In the genomic region with DNA sequence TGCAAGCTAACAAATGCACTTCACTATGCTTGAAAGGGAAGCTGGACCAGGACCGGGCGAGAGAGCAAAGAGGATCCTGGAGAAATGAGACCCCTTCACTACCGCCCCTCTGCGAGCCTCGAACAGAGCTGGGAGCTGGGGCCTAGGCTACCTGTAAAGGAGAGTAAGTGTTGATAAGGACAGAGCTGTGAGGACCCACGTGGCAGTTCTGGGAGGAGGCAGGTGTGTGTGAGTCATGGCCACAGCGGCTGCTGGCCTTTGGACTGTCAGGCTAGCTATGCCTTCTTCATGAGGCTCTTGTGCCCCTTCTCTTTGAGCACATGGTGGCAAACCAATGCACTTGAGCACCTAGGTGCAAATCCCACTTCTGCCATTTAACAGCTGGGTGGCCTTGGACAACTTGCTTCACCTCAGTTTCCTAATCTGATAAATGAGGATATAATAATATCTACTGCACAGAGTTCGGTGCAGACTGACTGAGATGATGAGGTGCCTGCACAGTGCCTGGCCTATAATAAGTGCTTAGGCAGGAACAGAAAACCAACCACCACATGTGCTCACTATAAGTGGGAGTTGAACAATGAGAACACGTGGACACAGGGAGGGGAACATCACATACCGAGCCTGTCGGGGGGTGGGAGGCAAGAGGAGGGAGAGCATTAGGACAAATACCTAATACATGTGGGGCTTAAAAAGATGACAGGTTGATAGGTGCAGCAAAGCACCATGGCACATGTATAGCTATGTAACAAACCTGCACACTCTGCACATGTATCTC, we compare ENCODE assay signal across 26 cellular contexts. TPM values are rescaled to one million over a fixed set of nuclear protein-coding genes. Genes with fewer than 3 reads are reported as not detected.
DNase-seq lines count a peak whose midpoint lies in the region; ATAC-seq, FAIRE-seq and TF ChIP-seq lines count a peak whose summit lies in the region.
"Had no signal": no experiment of that assay in that cellular context is flagged by ENCODE, and none has a peak within 500 bp of the region (broad histone marks: within the 10 kb centered on the region; RNA-seq: fewer than 3 reads in every experiment).

No MANE protein-coding gene starts in this region.

- no peaks in the 10 kb centered on the region for H4K20me1 ChIP-seq in K562 (replicated peaks; ENCODE audit: control insufficient read depth, insufficient read depth, low read length)

- TF ChIP-seq CTCF in A549 (IDR thresholded peaks at IDR 0.05) = no peak
- TF ChIP-seq CTCF in K562 (IDR thresholded peaks at IDR 0.05 in 2 of 3, conservative IDR thresholded peaks at IDR 0.05 in 1 of 3; ENCODE audit: insufficient read depth in 2 of 3, low read depth in 1 of 3, low read length in 3 of 3) = no peak
- no peak for TF ChIP-seq CTCF in lower lobe of right lung (IDR thresholded peaks at IDR 0.05)
- TF ChIP-seq CTCF in esophagus squamous epithelium (IDR thresholded peaks at IDR 0.05) = no peak

- H3K27me3 ChIP-seq in K562 (ENCODE audit: control insufficient read depth in 2 of 2, insufficient read depth in 2 of 2, low read length in 2 of 2) = peaks cover 13 to 60% of the 10 kb centered on the region in 2 experiments; a peak in 4 of 5 replicates
- H3K27me3 ChIP-seq in lower lobe of right lung (ENCODE audit: low read depth) = peaks cover 3% of the 10 kb centered on the region
- H3K27me3 ChIP-seq in esophagus squamous epithelium = peaks cover 0 to 51% (median 0%) of the 10 kb centered on the region in 4 donors
- H3K27me3 ChIP-seq: right atrium auricular region, vagina had no signal

- H3K79me2 ChIP-seq in K562 (ENCODE audit: control insufficient read depth, insufficient read depth, low read length) = no peaks in the 10 kb centered on the region

- intact Hi-C loops in K562 (cut with micrococcal nuclease) (no loop called here), lower lobe of right lung (cut with DNase I) (no loop called here), esophagus squamous epithelium (cut with DNase I) (no loop called here)

- 70% methylated on average over 11 of the region's 11 CpGs for WGBS in A549 (ENCODE audit: missing lambda C conversion rate)
- whole genome bisulfite sequencing in K562 (ENCODE audit: insufficient coverage, low coverage, missing lambda C conversion rate) = 4% methylated on average over 11 of the region's 11 CpGs
- WGBS in esophagus squamous epithelium, 2 donors = 71 to 74% methylated on average over 10 to 11 of the region's 11 CpGs

- peak in 1 of 2 experiments; percentile 29 for DNase-seq in A549 (ENCODE audit: low read depth in 1 of 2, low spot score in 1 of 2)
- peak; percentile 80 for DNase-seq in HT-29 (ENCODE audit: low spot score)
- DNase-seq in K562 (ENCODE audit: extremely low read depth in 1 of 4, low spot score in 3 of 4) = no peak
- DNase-seq in lower lobe of right lung = peak; percentile 16
- DNase-seq in DMS79 (lab: John Stamatoyannopoulos, UW) = no peak
- no peak for DNase-seq in esophagus squamous epithelium (lab: John Stamatoyannopoulos, UW)
- no peak for DNase-seq in GM12892 (ENCODE audit: insufficient read length)
- DNase-seq: activated CD4-positive, alpha-beta T cell treated with anti-CD3 and anti-CD28 coated beads, Interleukin-2, amount 10 ng/mL, durations not matched to agents 24 days and 14 days; activated naive CD8-positive, alpha-beta T cell treated with anti-CD3 and anti-CD28 coated beads for 36 hours; GDM1; GM23248; NCI-H1105 treated with DMSO at 0.1 percent for 48 hours; NCI-H2081; NCI-H526; occipital lobe; SJCRH30; stimulated activated CD4-positive, alpha-beta T cell treated with anti-CD3 and anti-CD28 coated beads, Interleukin-15, amount 100 ng/mL, for 24 hours had no signal

- no peaks in the 10 kb centered on the region for H3K9me1 ChIP-seq in K562 (ENCODE audit: control insufficient read depth, insufficient read depth, low read length)

- FAIRE-seq in A549 (lab: Jason Lieb, UNC) (no peak), K562 (lab: Jason Lieb, UNC) (no peak), GM12892 (lab: Jason Lieb, UNC) (no peak)
- FAIRE-seq: A204.1 had no signal

- H3K4me1 ChIP-seq in A549 (peaks cover 8% of the 10 kb centered on the region; the same call in 2 of the 3 replicates), K562 (replicated peaks in 1 of 2; ENCODE audit: control insufficient read depth in 2 of 2, insufficient read depth in 2 of 2, low read length in 2 of 2) (no peaks in the 10 kb centered on the region), lower lobe of right lung (no peaks in the 10 kb centered on the region), esophagus squamous epithelium (no peaks in the 10 kb centered on the region)
- H3K4me1 ChIP-seq: right atrium auricular region, SJCRH30, vagina had no signal

- ATAC-seq in A549 (peak; percentile 66 to 71; a peak in 4 of 6 replicates), K562 (peak; percentile 53; the same call in 1 of the 3 replicates), lower lobe of right lung (no peak), GM21360 (IDR thresholded peaks at IDR 0.05; ENCODE audit: unreplicated experiment) (no peak)
- ATAC-seq: activated T-helper 17 cell treated with anti-CD3 and anti-CD28 coated beads, Interleukin-2, amount 50 U/mL, for 72 hours had no signal

- no peak for TF ChIP-seq POLR2A in A549 (IDR thresholded peaks at IDR 0.05; ENCODE audit: low read length)
- no peak for TF ChIP-seq POLR2A in K562 (conservative IDR thresholded peaks at IDR 0.05)
- no peak for TF ChIP-seq POLR2A in esophagus squamous epithelium (IDR thresholded peaks at IDR 0.05)
- TF ChIP-seq POLR2A in GM12892 (IDR thresholded peaks at IDR 0.05; ENCODE audit: low read depth, low read length) = no peak

- in situ Hi-C loops in K562 (cut with MboI) = no loop called here

- H3K4me2 ChIP-seq in A549 (no peak overlapping the region), K562 (ENCODE audit: insufficient read depth, low read length) (no peak overlapping the region)

- no peak overlapping the region for H3K9ac ChIP-seq in K562 (ENCODE audit: insufficient read depth in 1 of 2, low read depth in 2 of 2, low read length in 2 of 2)
- H3K9ac ChIP-seq: GM23248 had no signal

- H3K9me3 ChIP-seq in A549 (no peaks in the 10 kb centered on the region), K562 (replicated peaks; ENCODE audit: control insufficient read depth, insufficient read depth, low read depth, low read length) (no peaks in the 10 kb centered on the region), lower lobe of right lung (no peaks in the 10 kb centered on the region), esophagus squamous epithelium (no peaks in the 10 kb centered on the region)
- H3K9me3 ChIP-seq: right atrium auricular region, SJCRH30, vagina had no signal

- H3K4me3 ChIP-seq in A549 (no peak overlapping the region), K562 (no peak overlapping the region), lower lobe of right lung (no peak overlapping the region), esophagus squamous epithelium (no peak overlapping the region)
- H3K4me3 ChIP-seq: GM23248, right atrium auricular region, SJCRH30, vagina had no signal

- H3K36me3 ChIP-seq in K562 (ENCODE audit: control insufficient read depth, insufficient read depth, low read length) (no peaks in the 10 kb centered on the region), lower lobe of right lung (no peaks in the 10 kb centered on the region), esophagus squamous epithelium (no peaks in the 10 kb centered on the region)
- H3K36me3 ChIP-seq: right atrium auricular region, SJCRH30, vagina had no signal

- TF ChIP-seq EP300 in A549 (IDR thresholded peaks at IDR 0.05) (no peak), K562 (IDR thresholded peaks at IDR 0.05; ENCODE audit: low read length) (no peak)

- CTCF ChIA-PET in A549 (lab: Yijun Ruan, JAX) (interaction anchor here (0.8 to 1.3 kb wide), 7 partner anchors 26 to 555 kb away, joined by 3 to 5 read pairs (median 3); no protein-coding TSS in a partner anchor), K562 (lab: Yijun Ruan, JAX; ENCODE audit: low intra/inter-chr PET ratio) (no interaction called here)

- POLR2A ChIA-PET in A549 (lab: Yijun Ruan, JAX) (interaction anchor here (0.7 kb wide), 2 partner anchors 13 to 18 kb away, joined by 3 to 7 read pairs; no protein-coding TSS in a partner anchor), K562 (lab: Yijun Ruan, JAX) (interaction anchor here (1.2 kb wide), 1 partner anchor 12 kb away, joined by 3 read pairs; no protein-coding TSS in a partner anchor)

- TF ChIP-seq RAD21 in A549 (conservative IDR thresholded peaks at IDR 0.05 in 1 of 2, IDR thresholded peaks at IDR 0.05 in 1 of 2) (no peak), K562 (CRISPR knock-in tag; conservative IDR thresholded peaks at IDR 0.05 in 1 of 2, IDR thresholded peaks at IDR 0.05 in 1 of 2) (no peak)

- no peak overlapping the region for H2AFZ ChIP-seq in K562 (ENCODE audit: low read depth, low read length)
- H2AFZ ChIP-seq: GM23248 had no signal

- no peak overlapping the region for H3K27ac ChIP-seq in A549
- no peak overlapping the region for H3K27ac ChIP-seq in K562 (ENCODE audit: extremely low read depth, low read depth, low read length)
- no peak overlapping the region for H3K27ac ChIP-seq in lower lobe of right lung
- H3K27ac ChIP-seq in esophagus squamous epithelium = no peak overlapping the region
- H3K27ac ChIP-seq: GM23248, right atrium auricular region, SJCRH30, vagina had no signal

- no TSS peak for BruUV-seq in K562 (replicated peaks; lab: Mats Ljungman, UMichigan)

RNA-seq across cellular contexts. Expression of a gene that starts 35.3 kb away (rescaled TPM):
- 0.18 and 0.29 TPM in 2 replicates for polyA plus RNA-seq in A549 (2011; rRNA removed)
- 0.28 and 0.54 TPM in 2 replicates for polyA plus RNA-seq in A549 (2012; cell fraction: cytosol; rRNA removed)
- 0.71 and 0.89 TPM in 2 replicates for polyA plus RNA-seq in A549 (2012; cell fraction: nucleus; rRNA removed)
- 0.41 to 0.69 TPM (median 0.53 TPM) in 3 replicates for polyA plus RNA-seq in A549 (2017; fragmentation: RNase III; extraction: RNeasy Plus Mini Kit Qiagen cat#74134 plus additional on column Dnase treatment)
- polyA minus RNA-seq in A549 (2011; rRNA and poly(A)+ RNA removed) = 0.58 and 0.63 TPM in 2 replicates
- 2.1 and 6.6 TPM in 2 replicates for total RNA-seq in HT-29 (2014; rRNA removed; shearing (Covaris generic))
- 2.1 and 9.1 TPM in 2 replicates for total RNA-seq in K562 (2011; cell fraction: chromatin; rRNA removed; ENCODE audit: low replicate concordance)
- 11.7 and 13.2 TPM in 2 replicates for total RNA-seq in K562 (2011; cell fraction: nucleolus; rRNA removed)
- 5.3 and 6.8 TPM in 2 replicates for total RNA-seq in K562 (2011; cell fraction: nucleoplasm; rRNA removed)
- total RNA-seq in K562 (2014; rRNA removed) = 1.6 and 2.7 TPM in 2 replicates
- total RNA-seq in K562 (2014; rRNA removed; fragmentation: Illumina TruSeq; extraction: Trizol) = 0.41 and 0.62 TPM in 2 replicates
- 0.54 and 0.60 TPM in 2 replicates for total RNA-seq in K562 (2015; rRNA removed; fragmentation: Illumina TruSeq; extraction: Trizol)
- 3.3 and 3.7 TPM in 2 replicates for total RNA-seq in K562 (2021)
- 0.85 and 1.8 TPM in 2 replicates for polyA plus RNA-seq in K562 (2011; rRNA removed)
- polyA plus RNA-seq in K562 (2011; cell fraction: cytosol; rRNA removed) = 1.7 and 2.6 TPM in 2 replicates
- 2.1 and 2.6 TPM in 2 replicates for polyA plus RNA-seq in K562 (2011; cell fraction: nucleus; rRNA removed)
- polyA plus RNA-seq in K562 (2012) = 1.5 and 4.7 TPM in 2 replicates
- polyA plus RNA-seq in K562 (2014; fragmentation: Illumina TruSeq; extraction: Trizol) = 1.4 and 3.1 TPM in 2 replicates
- polyA plus RNA-seq in K562 (2014; fragmentation: Nextera tagmentation; extraction: Ambion mirVana) = not detected
- 0.86 and 2.7 TPM in 2 replicates for polyA plus RNA-seq in K562 (2014; rRNA removed)
- polyA minus RNA-seq in K562 (2011; rRNA and poly(A)+ RNA removed) = 1.2 and 2.7 TPM in 2 replicates
- 5.3 and 5.6 TPM in 2 replicates for polyA minus RNA-seq in K562 (2011; cell fraction: cytosol; rRNA and poly(A)+ RNA removed)
- 2.1 and 3.0 TPM in 2 replicates for polyA minus RNA-seq in K562 (2011; cell fraction: nucleus; rRNA and poly(A)+ RNA removed)
- total RNA-seq in lower lobe of right lung = 4.3 TPM
- total RNA-seq in esophagus squamous epithelium = 1 to 10 TPM; 1.0 to 1.6 (median 1.3) TPM
- polyA plus RNA-seq in GM12892 (2012; ENCODE audit: missing spikeins) = 0.55 TPM
- total RNA-seq: GM23248, vagina had no signal
- polyA plus RNA-seq: BJ, GM23248 had no signal

RNA-seq across cellular contexts. Expression of a gene that starts 52.9 kb away (rescaled TPM):
- polyA plus RNA-seq in A549 (2011; rRNA removed) (2.0 and 2.5 TPM in 2 replicates), A549 (2017; fragmentation: RNase III; extraction: RNeasy Plus Mini Kit Qiagen cat#74134 plus additional on column Dnase treatment) (1.1 to 1.3 TPM (median 1.2 TPM) in 3 replicates), K562 (2011; rRNA removed) (not detected in 2 replicates), K562 (2014; fragmentation: Illumina TruSeq; extraction: Trizol) (not detected in 2 replicates), K562 (2014; fragmentation: Nextera tagmentation; extraction: Ambion mirVana) (not detected), K562 (2014; rRNA removed) (not detected in 2 replicates)
- 1.4 and 1.8 TPM in 2 replicates for polyA plus RNA-seq in A549 (2012; cell fraction: cytosol; rRNA removed)
- polyA plus RNA-seq in A549 (2012; cell fraction: nucleus; rRNA removed) = 14.3 and 15.4 TPM in 2 replicates
- 6.5 and 8.8 TPM in 2 replicates for polyA minus RNA-seq in A549 (2011; rRNA and poly(A)+ RNA removed)
- total RNA-seq in HT-29 (2014; rRNA removed; shearing (Covaris generic)) = 0.08 and 0.52 TPM in 2 replicates
- not detected in 2 replicates for total RNA-seq in K562 (2011; cell fraction: chromatin; rRNA removed; ENCODE audit: low replicate concordance)
- not detected in 2 replicates for total RNA-seq in K562 (2011; cell fraction: nucleolus; rRNA removed)
- total RNA-seq in K562 (2011; cell fraction: nucleoplasm; rRNA removed) = not detected in 2 replicates
- total RNA-seq in K562 (2014; rRNA removed) (not detected in 2 replicates), K562 (2014; rRNA removed; fragmentation: Illumina TruSeq; extraction: Trizol) (not detected in 2 replicates), K562 (2015; rRNA removed; fragmentation: Illumina TruSeq; extraction: Trizol) (not detected in 2 replicates), K562 (2021) (0.27 TPM in 1 of 2 replicates, not detected in the other), lower lobe of right lung (4.9 TPM), esophagus squamous epithelium (under 1 TPM in 1 of 4 donors, not detected in 3; under 0.01 TPM)
- polyA plus RNA-seq in K562 (2011; cell fraction: cytosol; rRNA removed) = 0.03 TPM in 1 of 2 replicates, not detected in the other
- 0.17 TPM in 1 of 2 replicates, not detected in the other for polyA plus RNA-seq in K562 (2011; cell fraction: nucleus; rRNA removed)
- polyA plus RNA-seq in K562 (2012) = 0.47 TPM in 1 of 2 replicates, not detected in the other
- polyA minus RNA-seq in K562 (2011; rRNA and poly(A)+ RNA removed) = not detected in 2 replicates
- not detected in 2 replicates for polyA minus RNA-seq in K562 (2011; cell fraction: cytosol; rRNA and poly(A)+ RNA removed)
- polyA minus RNA-seq in K562 (2011; cell fraction: nucleus; rRNA and poly(A)+ RNA removed) = not detected in 2 replicates
- polyA plus RNA-seq in GM12892 (2012; ENCODE audit: missing spikeins) = not detected
- total RNA-seq: activated CD4-positive, alpha-beta T cell treated with anti-CD3 and anti-CD28 coated beads, Interleukin-2, amount 10 ng/mL, durations not matched to agents 24 days and 14 days; activated naive CD8-positive, alpha-beta T cell treated with anti-CD3 and anti-CD28 coated beads for 36 hours; activated T-helper 17 cell treated with anti-CD3 and anti-CD28 coated beads, Interleukin-2, amount 50 U/mL, for 72 hours; GM23248; LHCN-M2; lung microvascular endothelial cell; SJCRH30; T-helper 1 cell treated with Interleukin-12 subunit alpha and Interleukin-12 subunit beta and Interleukin-4 antibody, amounts not matched to agents 30 ng/mL and 1 ng/mL, for 36 hours had no signal
- polyA plus RNA-seq: BJ, GM23248 had no signal

Comparison
In these comparisons a context has a peak if more than half of its experiments do, and no peak if none do; other contexts are left out.
1. ATAC-seq: peak in A549 (2 of 2) and K562 (single experiment); none in lower lobe of right lung (0 of 2) and GM21360 (single experiment).
2. DNase-seq: peak in HT-29 (single experiment) and lower lobe of right lung (single experiment); none in K562 (0 of 4), DMS79 (single experiment), esophagus squamous epithelium (single experiment) and GM12892 (single experiment).